ENCODE assay signal across 22 cellular contexts in genomic region chr22:47625013-47625385, GRCh38.
"Had no signal": no experiment of that assay in that cellular context is flagged by ENCODE, and none has a peak within 500 bp of the region (broad histone marks: within the 10 kb centered on the region; RNA-seq: fewer than 3 reads in every experiment).

No MANE protein-coding gene starts in this region.

- H3K4me1 Mint-ChIP-seq: immature natural killer cell; naive thymus-derived CD8-positive, alpha-beta T cell; stimulated activated memory B cell treated with anti-CD40 and anti-IgM and Interleukin-4, amounts not matched to agents 10 μg/mL and 1 μg/mL and 100 μg/mL, for 72 hours had no signal

- H3K27me3 Mint-ChIP-seq: type B pancreatic cell had no signal

- H3K27ac ChIP-seq: pancreas, spleen, testis, tibial artery had no signal

- ATAC-seq: naive thymus-derived CD8-positive, alpha-beta T cell; pancreas; sciatic nerve; stimulated activated memory B cell treated with anti-CD40 and anti-IgM and Interleukin-4, amounts not matched to agents 10 μg/mL and 1 μg/mL and 100 μg/mL, for 72 hours; stimulated activated naive CD8-positive, alpha-beta T cell treated with anti-CD3 and anti-CD28 coated beads, Interleukin-15, Interleukin-2, amounts not matched to agents 100 U/mL and 50 U/mL, for 24 hours had no signal

- H3K36me3 ChIP-seq: pancreas, spleen, tibial artery had no signal

- H3K4me1 ChIP-seq: pancreas, spleen, testis, tibial artery had no signal

- H3K4me3 ChIP-seq: pancreas, spleen, testis, tibial artery had no signal

- H3K36me3 Mint-ChIP-seq: immature natural killer cell; naive thymus-derived CD8-positive, alpha-beta T cell; stimulated activated memory B cell treated with anti-CD40 and anti-IgM and Interleukin-4, amounts not matched to agents 10 μg/mL and 1 μg/mL and 100 μg/mL, for 72 hours; type B pancreatic cell had no signal

- H3K27ac Mint-ChIP-seq: immature natural killer cell; naive thymus-derived CD8-positive, alpha-beta T cell; stimulated activated memory B cell treated with anti-CD40 and anti-IgM and Interleukin-4, amounts not matched to agents 10 μg/mL and 1 μg/mL and 100 μg/mL, for 72 hours; type B pancreatic cell had no signal

- DNase-seq: cortex of kidney; effector CD4-positive, alpha-beta T cell; hypothalamus; immature natural killer cell; islet precursor cell; mesenchymal stem cell; naive thymus-derived CD8-positive, alpha-beta T cell; nephron progenitor cell; occipital lobe; pancreas; retina; spleen; stimulated activated CD4-positive, alpha-beta T cell treated with anti-CD3 and anti-CD28 coated beads, Interleukin-4, amount 100 ng/mL, for 4 hours; stimulated activated naive CD8-positive, alpha-beta T cell treated with anti-CD3 and anti-CD28 coated beads, Interleukin-15, Interleukin-2, amounts not matched to agents 100 U/mL and 50 U/mL, for 24 hours; substantia nigra; testis had no signal

- H3K9me3 ChIP-seq: pancreas, spleen, testis, tibial artery had no signal

- H3K9me3 Mint-ChIP-seq: immature natural killer cell; nephron progenitor cell; stimulated activated memory B cell treated with anti-CD40 and anti-IgM and Interleukin-4, amounts not matched to agents 10 μg/mL and 1 μg/mL and 100 μg/mL, for 72 hours; type B pancreatic cell had no signal

- H3K4me3 Mint-ChIP-seq: immature natural killer cell; naive thymus-derived CD8-positive, alpha-beta T cell; nephron progenitor cell; stimulated activated memory B cell treated with anti-CD40 and anti-IgM and Interleukin-4, amounts not matched to agents 10 μg/mL and 1 μg/mL and 100 μg/mL, for 72 hours; type B pancreatic cell had no signal

- H3K27me3 ChIP-seq: pancreas, testis had no signal

- FAIRE-seq: frontal cortex, pancreas, urothelium cell line had no signal
